Comparison of ENCODE assay signal across 24 cellular contexts in the genomic region with DNA sequence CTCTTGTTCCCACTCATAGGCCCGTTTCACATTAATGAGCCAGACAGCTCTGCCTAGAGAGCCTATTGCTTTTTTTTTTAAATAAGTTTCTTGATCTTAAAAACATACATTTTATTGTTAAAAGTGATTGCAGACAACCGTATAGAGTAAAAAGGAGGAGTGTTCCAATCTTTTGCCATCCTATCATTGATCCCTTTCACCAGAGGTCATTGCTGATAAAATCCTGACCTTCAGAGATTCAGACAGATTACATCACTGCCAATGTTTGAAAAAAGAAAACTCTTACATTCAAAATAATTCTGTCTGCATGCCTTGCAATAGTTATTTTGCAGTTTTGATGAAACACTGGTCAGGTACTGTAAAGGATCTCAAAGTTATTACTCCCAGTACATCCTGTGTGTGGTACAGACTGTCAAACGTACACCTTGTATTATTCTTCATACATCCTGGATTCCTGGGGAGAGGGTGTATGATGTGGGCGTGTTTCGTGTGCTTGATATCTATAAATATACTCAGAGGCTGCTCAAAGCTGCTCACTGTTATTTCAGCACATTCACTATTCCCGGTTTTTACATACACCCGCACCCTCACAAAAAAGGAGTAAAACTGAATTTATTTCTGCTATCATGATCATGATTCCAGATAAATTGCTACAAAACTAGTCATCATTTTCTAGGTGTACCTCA.
"Had no signal": no experiment of that assay in that cellular context is flagged by ENCODE, and none has a peak within 500 bp of the region (broad histone marks: within the 10 kb centered on the region; RNA-seq: fewer than 3 reads in every experiment).

No MANE protein-coding gene starts in this region.

- H3K4me1 Mint-ChIP-seq: naive B cell had no signal

- H2AFZ ChIP-seq: hepatocyte had no signal

- H3K9me3 ChIP-seq: esophagus muscularis mucosa, mucosa of descending colon, sigmoid colon, upper lobe of left lung had no signal

- H3K4me3 ChIP-seq: esophagus muscularis mucosa, hepatocyte, mucosa of descending colon, sigmoid colon, smooth muscle cell, upper lobe of left lung had no signal

- H3K27me3 ChIP-seq: esophagus muscularis mucosa, hepatocyte, sigmoid colon, upper lobe of left lung had no signal

- H3K27ac Mint-ChIP-seq: activated CD4-positive, alpha-beta memory T cell treated with anti-CD3 and anti-CD28 coated beads, Interleukin-2, amount 10 ng/mL, durations not matched to agents 7 days and 5 days; naive B cell; T-helper 17 cell had no signal

- H3K4me1 ChIP-seq: esophagus muscularis mucosa, sigmoid colon, upper lobe of left lung had no signal

- H3K9me3 Mint-ChIP-seq: activated CD4-positive, alpha-beta memory T cell treated with anti-CD3 and anti-CD28 coated beads, Interleukin-2, amount 10 ng/mL, durations not matched to agents 7 days and 5 days; naive B cell had no signal

- H3K4me3 Mint-ChIP-seq: activated CD4-positive, alpha-beta memory T cell treated with anti-CD3 and anti-CD28 coated beads, Interleukin-2, amount 10 ng/mL, durations not matched to agents 7 days and 5 days; activated naive CD4-positive, alpha-beta T cell treated with anti-CD3 and anti-CD28 coated beads, Interleukin-2, amount 50 U/mL, for 24 hours; naive B cell had no signal

- H3K36me3 Mint-ChIP-seq: naive B cell had no signal

- H3K4me2 ChIP-seq: hepatocyte, smooth muscle cell had no signal

- H3K27ac ChIP-seq: esophagus muscularis mucosa, hepatocyte, sigmoid colon, upper lobe of left lung had no signal

- DNase-seq: activated CD4-positive, alpha-beta memory T cell treated with anti-CD3 and anti-CD28 coated beads, Interleukin-2, amount 10 ng/mL, durations not matched to agents 7 days and 5 days; activated CD4-positive, alpha-beta T cell treated with anti-CD3 and anti-CD28 coated beads for 4 hours; activated CD4-positive, CD25-positive, alpha-beta regulatory T cell; activated effector memory CD4-positive, alpha-beta T cell treated with Interleukin-2 at 50 U/mL for 16 hours; activated T-cell treated with anti-CD3 and anti-CD28 coated beads, Interleukin-2, amount 50 U/mL, for 1 hour; central memory CD4-positive, alpha-beta T cell; glutamatergic neuron; mesenchymal stem cell; mucosa of descending colon; naive B cell; sigmoid colon; stimulated activated CD4-positive, alpha-beta T cell treated with anti-CD3 and anti-CD28 coated beads, Interleukin-15, amount 100 ng/mL, for 24 hours; stimulated activated CD8-positive, alpha-beta memory T cell treated with anti-CD3 and anti-CD28 coated beads, Interleukin-4, amount 100 ng/mL, for 48 hours; stimulated activated naive CD4-positive, alpha-beta T cell; SW 1271; T-helper 17 cell; upper lobe of left lung had no signal

- H3K36me3 ChIP-seq: esophagus muscularis mucosa, sigmoid colon, upper lobe of left lung had no signal

- ATAC-seq: mucosa of descending colon, T-helper 17 cell had no signal

- FAIRE-seq: astrocyte, colon, frontal cortex had no signal

- H3K27me3 Mint-ChIP-seq: activated CD4-positive, alpha-beta memory T cell treated with anti-CD3 and anti-CD28 coated beads, Interleukin-2, amount 10 ng/mL, durations not matched to agents 7 days and 5 days; activated naive CD4-positive, alpha-beta T cell treated with anti-CD3 and anti-CD28 coated beads, Interleukin-2, amount 50 U/mL, for 24 hours had no signal

- H3K79me2 ChIP-seq: hepatocyte had no signal
